17 cellular contexts compared by ENCODE assay signal in the genomic region with DNA sequence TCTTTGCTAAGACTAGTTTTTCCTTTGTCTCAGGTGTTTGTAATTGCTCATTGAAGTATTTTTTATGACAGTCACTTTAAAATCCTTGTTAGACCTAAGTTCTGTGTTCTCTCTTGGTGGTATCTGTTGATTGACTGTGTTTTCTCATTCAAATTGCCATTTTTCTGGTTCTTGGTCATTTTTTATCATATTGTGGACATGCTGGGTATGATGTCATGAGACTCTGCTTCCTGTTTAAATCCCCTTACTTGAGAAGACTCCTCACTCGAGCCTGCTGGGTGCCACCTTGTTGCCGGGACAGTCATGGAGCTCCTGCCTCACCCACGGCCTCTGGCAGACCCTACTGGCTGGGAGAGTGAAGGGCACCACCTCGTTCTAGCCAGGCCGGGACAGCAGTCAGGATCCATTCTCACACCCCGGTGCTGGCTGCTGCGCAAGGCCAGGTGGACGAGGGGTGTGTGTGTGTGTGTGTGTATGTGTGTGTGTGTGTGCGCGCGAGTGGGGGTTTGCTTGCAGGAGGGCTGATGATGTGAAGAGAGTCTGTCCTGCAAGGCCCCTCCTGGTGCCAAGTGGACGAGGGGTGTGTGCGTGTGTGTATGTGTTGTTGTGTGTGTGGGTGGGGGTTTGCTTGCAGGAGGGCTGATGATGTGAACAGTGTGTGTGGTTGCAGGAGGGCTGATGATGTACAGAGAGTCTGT. TPM values are rescaled to one million over a fixed set of nuclear protein-coding genes. Genes with fewer than 3 reads are reported as not detected.
DNase-seq lines count a peak whose midpoint lies in the region; ATAC-seq, FAIRE-seq and TF ChIP-seq lines count a peak whose summit lies in the region.
"Had no signal": no experiment of that assay in that cellular context is flagged by ENCODE, and none has a peak within 500 bp of the region (broad histone marks: within the 10 kb centered on the region; RNA-seq: fewer than 3 reads in every experiment).

No MANE protein-coding gene starts in this region.

- no peak overlapping the region for H3K9ac ChIP-seq in GM12878 (ENCODE audit: control insufficient read depth, insufficient read depth, low read length)

- H4K20me1 ChIP-seq in GM12878 (ENCODE audit: control insufficient read depth, insufficient read depth) = no peaks in the 10 kb centered on the region

- H3K27ac Mint-ChIP-seq in CD14-positive monocyte = peak overlapping the region in 1 of 7 donors; percentile 69
- H3K27ac Mint-ChIP-seq: activated naive CD8-positive, alpha-beta T cell had no signal

- H3K79me2 ChIP-seq in GM12878 (ENCODE audit: control insufficient read depth, insufficient read depth, low read length) = peaks cover 24% of the 10 kb centered on the region

- 94% methylated on average over 13 of the region's 13 CpGs for WGBS in GM12878 (ENCODE audit: insufficient coverage, insufficient replicate concordance, low lambda C conversion rate, missing lambda C conversion rate)
- WGBS in ovary, 3 donors = 69 to 92% (median 85%) methylated on average over 13 of the region's 13 CpGs

- H3K27me3 Mint-ChIP-seq in CD14-positive monocyte (ENCODE audit: low read depth in 3 of 3) = peaks cover 0 to 4% (median 0%) of the 10 kb centered on the region in 3 donors
- H3K27me3 Mint-ChIP-seq: activated naive CD8-positive, alpha-beta T cell; CD4-positive, alpha-beta memory T cell had no signal

- RAD21 ChIA-PET in GM12878 (lab: Charles Lee; ENCODE audit: unreplicated experiment) = no interaction called here

- no peak overlapping the region for H3K4me3 Mint-ChIP-seq in CD14-positive monocyte
- H3K4me3 Mint-ChIP-seq: activated naive CD8-positive, alpha-beta T cell had no signal

- no peaks in the 10 kb centered on the region for H3K27me3 ChIP-seq in GM12878 (replicated peaks in 1 of 2; ENCODE audit: control insufficient read depth in 2 of 2, insufficient read depth in 2 of 2, low read length in 1 of 2)
- H3K27me3 ChIP-seq in ovary = no peaks in the 10 kb centered on the region
- H3K27me3 ChIP-seq: dorsolateral prefrontal cortex, gastrocnemius medialis, SJSA1 had no signal

- no peak overlapping the region for H3K27ac ChIP-seq in GM12878 (ENCODE audit: control insufficient read depth, insufficient read depth)
- H3K27ac ChIP-seq in ovary = no peak overlapping the region
- H3K27ac ChIP-seq: dorsolateral prefrontal cortex, gastrocnemius medialis, SJSA1 had no signal

- peak; percentile 46 for TF ChIP-seq RAD21 in GM12878 (IDR thresholded peaks at IDR 0.05; ENCODE audit: insufficient read depth, low read depth, low read length)

- intact Hi-C loops in GM12878 (cut with micrococcal nuclease; ENCODE audit: unreplicated experiment) (loop anchor here (10.0 kb wide), 1 partner anchor 142 kb away; no protein-coding TSS in a partner anchor), CD14-positive monocyte (cut with micrococcal nuclease) (loop anchor here (10.0 kb wide), 4 partner anchors 172 to 1178 kb away; a partner anchor contains a TSS), ovary (cut with DNase I) (no loop called here)

- peaks cover 37 to 43% of the 10 kb centered on the region in 2 donors for H3K36me3 Mint-ChIP-seq in CD14-positive monocyte

- H3K36me3 ChIP-seq in GM12878 (ENCODE audit: control insufficient read depth in 2 of 2, insufficient read depth in 2 of 2, low read length in 1 of 2) (peaks cover 6 to 15% of the 10 kb centered on the region in 2 experiments; a peak in 3 of 4 replicates), ovary (no peaks in the 10 kb centered on the region)
- H3K36me3 ChIP-seq: gastrocnemius medialis had no signal

- DNase-seq in CMK (ENCODE audit: low read depth) = peak; percentile 45
- no peak for DNase-seq in GM12878 (ENCODE audit: low read depth, low spot score)
- peak; percentile 84 for DNase-seq in mesenteric fat pad (ENCODE audit: low spot score)
- DNase-seq in CD14-positive monocyte (ENCODE audit: low spot score) = no peak
- DNase-seq in ovary = no peak
- no peak for DNase-seq in germinal center (ENCODE audit: low spot score)
- DNase-seq: CD4-positive, alpha-beta memory T cell; gastrocnemius medialis; NCI-H526 treated with DMSO at 0.1 percent for 48 hours; stimulated activated CD4-positive, alpha-beta T cell treated with anti-CD3 and anti-CD28 coated beads, Interleukin-15, amount 100 ng/mL, for 24 hours had no signal

- SMC1A ChIA-PET in GM12878 (lab: Charles Lee; ENCODE audit: uncharacterized antibody, unreplicated experiment) = no interaction called here

- no peak overlapping the region for H3K4me2 ChIP-seq in GM12878 (ENCODE audit: control insufficient read depth, insufficient read depth)

- no peak overlapping the region for H2AFZ ChIP-seq in GM12878 (ENCODE audit: control insufficient read depth, low read depth, low read length)

- TF ChIP-seq CTCF in GM12875 (IDR thresholded peaks at IDR 0.05; ENCODE audit: borderline replicate concordance, insufficient read depth, low read depth, low read length) = peak; percentile 27; the same call in 1 of the 2 replicates
- no peak for TF ChIP-seq CTCF in GM12878 (IDR thresholded peaks at IDR 0.05 in 2 of 3, conservative IDR thresholded peaks at IDR 0.05 in 1 of 3; ENCODE audit: control insufficient read depth in 2 of 3, extremely low read depth in 1 of 3, insufficient read depth in 1 of 3, low read depth in 3 of 3, low read length in 3 of 3)
- TF ChIP-seq CTCF in CD14-positive monocyte (IDR thresholded peaks at IDR 0.05) = no peak
- TF ChIP-seq CTCF in ovary (IDR thresholded peaks at IDR 0.05) = no peak

- TF ChIP-seq POLR2A in GM12878 (IDR thresholded peaks at IDR 0.05; ENCODE audit: low read depth, low read length) (no peak), ovary (IDR thresholded peaks at IDR 0.05) (no peak)

- ATAC-seq in GM12878 = peak; percentile 4; the same call in 1 of the 3 replicates
- no peak for ATAC-seq in GM21825 (IDR thresholded peaks at IDR 0.05; ENCODE audit: unreplicated experiment)
- ATAC-seq: gastrocnemius medialis, HCT116, left colon had no signal

- H3K9me3 Mint-ChIP-seq in CD14-positive monocyte = peaks cover 4 to 7% (median 5%) of the 10 kb centered on the region in 7 donors
- H3K9me3 Mint-ChIP-seq: CD4-positive, alpha-beta memory T cell had no signal

- BruUV-seq in GM12878 (replicated peaks; lab: Mats Ljungman, UMichigan) = no TSS peak

- H3K4me1 Mint-ChIP-seq in CD14-positive monocyte = peaks cover 22% of the 10 kb centered on the region

- H3K9me3 ChIP-seq in GM12878 (replicated peaks; ENCODE audit: control insufficient read depth, insufficient read depth, low read length) (no peaks in the 10 kb centered on the region; the same call in 2 of the 3 replicates), ovary (no peaks in the 10 kb centered on the region)
- H3K9me3 ChIP-seq: gastrocnemius medialis, SJSA1 had no signal

- FAIRE-seq in GM12878 (lab: Jason Lieb, UNC) = no peak

- in situ Hi-C loops in GM12878 (cut with MboI) = no loop called here

- POLR2A ChIA-PET in GM12878 (lab: Charles Lee) = no interaction called here

- CTCF ChIA-PET in GM12878 (lab: Yijun Ruan, JAX) = no interaction called here

- H3K4me1 ChIP-seq in GM12878 (ENCODE audit: control insufficient read depth, insufficient read depth, low read length) (peaks cover under 1% of the 10 kb centered on the region), ovary (ENCODE audit: insufficient read depth) (peaks cover 5% of the 10 kb centered on the region)

- H3K4me3 ChIP-seq in GM12875 (ENCODE audit: low read depth, low read length) (no peak overlapping the region), GM12878 (no peak overlapping the region), ovary (no peak overlapping the region)
- H3K4me3 ChIP-seq: dorsolateral prefrontal cortex, gastrocnemius medialis, SJSA1 had no signal

- TF ChIP-seq EP300 in GM12878 (IDR thresholded peaks at IDR 0.05; ENCODE audit: borderline replicate concordance in 1 of 2, control insufficient read depth in 1 of 2, low read depth in 2 of 2, low read length in 2 of 2) = no peak
- TF ChIP-seq EP300 in ovary (IDR thresholded peaks at IDR 0.05) = no peak

TF ChIP-seq in GM12878, 131 proteins besides CTCF, POLR2A, EP300 and RAD21 (continues in another document):
- TF ChIP-seq HDGF (IDR thresholded peaks at IDR 0.05) = 0 out of 2 replicates have a peak, but pooled peaks have one; percentile 59

RNA-seq across cellular contexts. Expression of a gene that starts 4.4 kb away (rescaled TPM):
- total RNA-seq in GM12878 (2013; cell fraction: nucleolus; rRNA removed) = 55.7 and 58.5 TPM in 2 replicates
- 7.2 and 7.7 TPM in 2 replicates for total RNA-seq in GM12878 (2014; rRNA removed)
- total RNA-seq in GM12878 (2014; rRNA removed; fragmentation: Illumina TruSeq; extraction: Trizol) = 5.5 and 5.9 TPM in 2 replicates
- 13.5 and 13.7 TPM in 2 replicates for total RNA-seq in GM12878 (2021)
- 1.7 TPM for polyA plus RNA-seq in GM12878 (2011; ENCODE audit: low read depth)
- polyA plus RNA-seq in GM12878 (2011; rRNA removed) = 6.8 and 9.7 TPM in 2 replicates
- polyA plus RNA-seq in GM12878 (2011; cell fraction: cytosol; rRNA removed) = 8.9 and 10.4 TPM in 2 replicates
- polyA plus RNA-seq in GM12878 (2011; cell fraction: nucleus; rRNA removed) = 25.7 and 31.2 TPM in 2 replicates
- 4.5 and 5.8 TPM in 2 replicates for polyA plus RNA-seq in GM12878 (2012)
- polyA plus RNA-seq in GM12878 (2014; fragmentation: Illumina TruSeq; extraction: Trizol) = 1.8 and 4.0 TPM in 2 replicates
- polyA plus RNA-seq in GM12878 (2014; fragmentation: Nextera tagmentation; extraction: Ambion mirVana) = under 1 TPM; 0.35 to 0.99 TPM
- 8.3 and 9.3 TPM in 2 replicates for polyA plus RNA-seq in GM12878 (2014; rRNA removed)
- 1 to 10 TPM; 8.9 to 9.9 TPM for polyA plus RNA-seq in GM12878 (2016; fragmentation: Nextera tagmentation; extraction: Ambion mirVana)
- 13.0 and 23.2 TPM in 2 replicates for polyA minus RNA-seq in GM12878 (2011; rRNA and poly(A)+ RNA removed)
- polyA minus RNA-seq in GM12878 (2011; cell fraction: cytosol; rRNA and poly(A)+ RNA removed) = 6.0 and 7.4 TPM in 2 replicates
- polyA minus RNA-seq in GM12878 (2011; cell fraction: nucleus; rRNA and poly(A)+ RNA removed) = 15.7 and 27.2 TPM in 2 replicates
- total RNA-seq in mesenteric fat pad = 2.0 TPM
- under 1 TPM; 0.13 to 0.24 TPM for polyA plus RNA-seq in CD14-positive monocyte
- 10 to 100 TPM in 2 of 7 donors, 1 to 10 TPM in 5; 4.0 to 11.2 (median 7.8) TPM for total RNA-seq in ovary
- 1 to 10 TPM; 1.6 to 4.9 TPM for polyA plus RNA-seq in ovary

Comparison
In these comparisons a context has a peak if more than half of its experiments do, and no peak if none do; other contexts are left out.
1. DNase-seq: peak in CMK (single experiment) and mesenteric fat pad (single experiment); none in GM12878 (single experiment), CD14-positive monocyte (single experiment), ovary (0 of 5) and germinal center (single experiment).
2. intact Hi-C loops: an anchor here in GM12878 (10.0 kb wide) and CD14-positive monocyte (10.0 kb wide); none called in ovary.